Comparison of ENCODE assay signal across 13 cellular contexts in the genomic region with DNA sequence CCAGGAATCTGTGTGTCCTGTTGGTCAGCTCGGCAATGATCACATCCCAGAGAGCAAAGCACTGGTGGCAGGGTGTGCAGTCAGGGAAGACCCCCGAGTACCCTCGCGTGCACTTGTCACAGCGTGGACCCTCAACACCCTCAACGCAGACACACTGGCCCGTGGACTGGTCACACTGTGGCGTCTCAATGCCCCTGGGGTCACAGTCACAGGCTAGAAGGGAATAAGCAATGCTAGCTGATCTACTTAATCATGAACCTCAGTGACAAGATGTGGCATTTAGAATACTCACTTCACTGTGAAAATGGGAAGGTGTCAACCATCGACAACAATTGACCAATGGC. TPM values are rescaled to one million over a fixed set of nuclear protein-coding genes. Genes with fewer than 3 reads are reported as not detected.
DNase-seq lines count a peak whose midpoint lies in the region; ATAC-seq and TF ChIP-seq lines count a peak whose summit lies in the region.
"Had no signal": no experiment of that assay in that cellular context is flagged by ENCODE, and none has a peak within 500 bp of the region (broad histone marks: within the 10 kb centered on the region; RNA-seq: fewer than 3 reads in every experiment).

No MANE protein-coding gene starts in this region.

- no peak overlapping the region for H3K14ac ChIP-seq in trophoblast cell (ENCODE audit: low read length)

- TF ChIP-seq POLR2A in esophagus squamous epithelium (IDR thresholded peaks at IDR 0.05), result no peak
- no peak for TF ChIP-seq POLR2A in upper lobe of left lung (IDR thresholded peaks at IDR 0.05)

- no peaks in the 10 kb centered on the region for H3K4me1 Mint-ChIP-seq in stimulated activated naive CD8-positive, alpha-beta T cell treated with anti-CD3 and anti-CD28 coated beads, Interleukin-15, amount 100 ng/mL, for 72 hours

- no peak overlapping the region for H3K23ac ChIP-seq in trophoblast cell (ENCODE audit: low read length)

- H3K9me3 Mint-ChIP-seq in stimulated activated naive CD8-positive, alpha-beta T cell treated with anti-CD3 and anti-CD28 coated beads, Interleukin-15, amount 100 ng/mL, for 72 hours, result no peaks in the 10 kb centered on the region

- H3K9ac ChIP-seq in adipocyte (ENCODE audit: low read length) (peak overlapping the region; percentile 67), trophoblast cell (ENCODE audit: low read length) (no peak overlapping the region)

- H2BK120ac ChIP-seq in trophoblast cell (ENCODE audit: insufficient read depth, low read length, poor library complexity), result no peak overlapping the region

- H3K4me3 ChIP-seq in adipocyte (ENCODE audit: low read length) (no peak overlapping the region), esophagus squamous epithelium (no peak overlapping the region), trophoblast cell (ENCODE audit: low read depth, low read length) (no peak overlapping the region), upper lobe of left lung (no peak overlapping the region)

- peaks cover 78% of the 10 kb centered on the region for H3K36me3 ChIP-seq in adipocyte (ENCODE audit: control insufficient read depth, insufficient read depth, low read length, severe bottlenecking)
- peaks cover 0 to 50% (median 4%) of the 10 kb centered on the region in 3 donors for H3K36me3 ChIP-seq in esophagus squamous epithelium
- H3K36me3 ChIP-seq in trophoblast cell (ENCODE audit: control insufficient read depth in 1 of 2, insufficient read depth in 2 of 2, low read length in 2 of 2), result peaks cover 26 to 62% of the 10 kb centered on the region in 2 experiments
- peaks cover 0 to 42% (median 6%) of the 10 kb centered on the region in 4 donors for H3K36me3 ChIP-seq in upper lobe of left lung

- H3K9me3 ChIP-seq in adipocyte (ENCODE audit: control insufficient read depth, low read length) (no peaks in the 10 kb centered on the region), esophagus squamous epithelium (no peaks in the 10 kb centered on the region), trophoblast cell (ENCODE audit: insufficient read depth, low read depth, low read length) (no peaks in the 10 kb centered on the region), upper lobe of left lung (no peaks in the 10 kb centered on the region)

- H3K18ac ChIP-seq in trophoblast cell (ENCODE audit: low read length), result peak overlapping the region; percentile 1

- no peak overlapping the region for H3K27ac Mint-ChIP-seq in stimulated activated naive CD8-positive, alpha-beta T cell treated with anti-CD3 and anti-CD28 coated beads, Interleukin-15, amount 100 ng/mL, for 72 hours

- TF ChIP-seq CTCF in esophagus squamous epithelium (IDR thresholded peaks at IDR 0.05), result no peak
- TF ChIP-seq CTCF in upper lobe of left lung (IDR thresholded peaks at IDR 0.05), result no peak

- H3K4me2 ChIP-seq in trophoblast cell (ENCODE audit: low read length), result no peak overlapping the region

- H3K79me1 ChIP-seq in trophoblast cell (ENCODE audit: low read length), result peaks cover 2% of the 10 kb centered on the region

- no peak overlapping the region for H2BK12ac ChIP-seq in trophoblast cell (ENCODE audit: low read length)

- no peak overlapping the region for H4K12ac ChIP-seq in trophoblast cell (ENCODE audit: low read depth, low read length)

- no peaks in the 10 kb centered on the region for H3K27me3 Mint-ChIP-seq in stimulated activated naive CD8-positive, alpha-beta T cell treated with anti-CD3 and anti-CD28 coated beads, Interleukin-15, amount 100 ng/mL, for 72 hours

- H3K79me2 ChIP-seq in trophoblast cell (ENCODE audit: control insufficient read depth, insufficient read depth, low read length, poor library complexity), result peaks cover 2% of the 10 kb centered on the region

- no peak overlapping the region for H3K4me3 Mint-ChIP-seq in stimulated activated naive CD8-positive, alpha-beta T cell treated with anti-CD3 and anti-CD28 coated beads, Interleukin-15, amount 100 ng/mL, for 72 hours

- intact Hi-C loops in esophagus squamous epithelium (cut with DNase I), result no loop called here

- H3K4me1 ChIP-seq in adipocyte (ENCODE audit: control insufficient read depth, insufficient read depth, low read length) (peaks cover 54% of the 10 kb centered on the region), esophagus squamous epithelium (peaks cover 22 to 46% (median 37%) of the 10 kb centered on the region in 3 donors), trophoblast cell (ENCODE audit: control insufficient read depth in 1 of 2, insufficient read depth in 2 of 2, low read length in 2 of 2) (peaks cover 5 to 7% of the 10 kb centered on the region in 2 experiments), upper lobe of left lung (peaks cover 0 to 5% (median 1%) of the 10 kb centered on the region in 4 donors)

- H2AFZ ChIP-seq in trophoblast cell (ENCODE audit: insufficient read depth, low read length, poor library complexity), result no peak overlapping the region

- no peak overlapping the region for H2AK5ac ChIP-seq in trophoblast cell (ENCODE audit: low read length)

- peak overlapping the region; percentile 37 to 92 (median 76) for H3K27ac ChIP-seq in esophagus squamous epithelium
- no peak overlapping the region for H3K27ac ChIP-seq in trophoblast cell (ENCODE audit: low read depth, low read length)
- peak overlapping the region in 3 of 4 donors; percentile 59 to 71 (median 67) for H3K27ac ChIP-seq in upper lobe of left lung

- no peak overlapping the region for H3K4ac ChIP-seq in trophoblast cell (ENCODE audit: low read depth, low read length)

- H2BK5ac ChIP-seq in trophoblast cell (ENCODE audit: low read depth, low read length, poor library complexity), result no peak overlapping the region

- TF ChIP-seq EP300 in upper lobe of left lung (IDR thresholded peaks at IDR 0.05), result no peak

- H3K27me3 ChIP-seq in adipocyte (replicated peaks; ENCODE audit: control insufficient read depth, insufficient read depth, low read length), result no peaks in the 10 kb centered on the region
- H3K27me3 ChIP-seq in esophagus squamous epithelium, result no peaks in the 10 kb centered on the region
- no peaks in the 10 kb centered on the region for H3K27me3 ChIP-seq in trophoblast cell (ENCODE audit: insufficient read depth, low read length)
- no peaks in the 10 kb centered on the region for H3K27me3 ChIP-seq in upper lobe of left lung

- H4K8ac ChIP-seq in trophoblast cell (ENCODE audit: low read depth, low read length), result no peak overlapping the region

- DNase-seq in adipocyte (ENCODE audit: low read depth) (no peak), esophagus squamous epithelium (lab: John Stamatoyannopoulos, UW) (no peak), trophoblast cell (no peak), upper lobe of left lung (peak in 1 of 2 donors; percentile 20)
- DNase-seq in stimulated activated naive CD8-positive, alpha-beta T cell treated with anti-CD3 and anti-CD28 coated beads, Interleukin-15, amount 100 ng/mL, for 72 hours, result no peak
- DNase-seq in activated CD4-positive, alpha-beta T cell treated with anti-CD3 and anti-CD28 coated beads for 1 hour, result no peak
- DNase-seq: activated CD4-positive, alpha-beta T cell treated with anti-CD3 and anti-CD28 coated beads, Interleukin-2, amount 50 U/mL, for 4 hours; GF-D8; NCI-H345; stimulated activated CD4-positive, alpha-beta T cell treated with anti-CD3 and anti-CD28 coated beads, Interleukin-4, amount 100 ng/mL, for 24 hours; stimulated activated naive CD4-positive, alpha-beta T cell; T-helper 9 cell had no signal

- no peak for ATAC-seq in upper lobe of left lung (ENCODE audit: low FRiP score in 2 of 2)
- ATAC-seq in stimulated activated naive CD8-positive, alpha-beta T cell treated with anti-CD3 and anti-CD28 coated beads, Interleukin-15, amount 100 ng/mL, for 72 hours, result no peak
- no peak for ATAC-seq in GM18498 (IDR thresholded peaks at IDR 0.05; ENCODE audit: unreplicated experiment)

- H4K91ac ChIP-seq in trophoblast cell (ENCODE audit: low read depth, low read length), result no peak overlapping the region

- WGBS in esophagus squamous epithelium, 2 donors, result 81 to 100% methylated on average over 1 to 8 of the region's 9 CpGs
- no CpG with 5 or more reads among the region's 9 CpGs for WGBS in trophoblast cell (ENCODE audit: extremely low coverage, insufficient coverage, insufficient read length)
- 89 to 96% methylated on average over 4 to 9 of the region's 9 CpGs for WGBS in upper lobe of left lung, 2 donors

RNA-seq across cellular contexts. Expression of gene DLD, which starts 49.1 kb away (rescaled TPM):
- total RNA-seq in esophagus squamous epithelium (100 to 1,000 TPM in 1 of 4 donors, 10 to 100 TPM in 3; 48.6 to 132 (median 72.7) TPM), upper lobe of left lung (10 to 100 TPM; 21.3 to 62.9 (median 52.9) TPM)
- polyA plus RNA-seq in trophoblast cell (2013), result 93.2 and 100 TPM in 2 replicates
